Comparison of ENCODE assay signal across 8 cellular contexts in genomic region chr11:32960553-32961164, GRCh38. TPM values are rescaled to one million over a fixed set of nuclear protein-coding genes. Genes with fewer than 3 reads are reported as not detected.
A peak's percentile ranks its signal among the peaks of the same experiment; 100 is the strongest.
DNase-seq lines count a peak whose midpoint lies in the region; ATAC-seq and TF ChIP-seq lines count a peak whose summit lies in the region.

No MANE protein-coding gene starts in this region.

- no peak overlapping the region for H3K27ac ChIP-seq in CD4-positive, CD25-positive, alpha-beta regulatory T cell (ENCODE audit: insufficient read depth, low read length, poor library complexity, severe bottlenecking)
- no peak overlapping the region for H3K27ac ChIP-seq in H9 (ENCODE audit: insufficient read length, low read depth, low read length)

- no peaks in the 10 kb centered on the region for H4K20me1 ChIP-seq in H9 (ENCODE audit: control insufficient read depth, insufficient read depth, insufficient read length)

- no peak overlapping the region for H3K14ac ChIP-seq in H9 (ENCODE audit: insufficient read depth, low read length)

- TF ChIP-seq CTCF in H9 (conservative IDR thresholded peaks at IDR 0.05), result peak; percentile 81
- TF ChIP-seq CTCF in endothelial cell (IDR thresholded peaks at IDR 0.05; ENCODE audit: unreplicated experiment), result peak; percentile 64

- no peak overlapping the region for H3K27ac Mint-ChIP-seq in CD4-positive, CD25-positive, alpha-beta regulatory T cell
- H3K27ac Mint-ChIP-seq in H9 (no peak overlapping the region), endothelial cell (ENCODE audit: unreplicated experiment) (no peak overlapping the region)

- no peak overlapping the region for H3K4me3 Mint-ChIP-seq in CD4-positive, CD25-positive, alpha-beta regulatory T cell
- H3K4me3 Mint-ChIP-seq in H9 (no peak overlapping the region), endothelial cell (ENCODE audit: unreplicated experiment) (no peak overlapping the region)

- no CpG with 5 or more reads among the region's 1 CpG for WGBS in H9 (ENCODE audit: extremely low coverage, insufficient read length, low lambda C conversion rate)

- H3K9me3 Mint-ChIP-seq in CD4-positive, CD25-positive, alpha-beta regulatory T cell, result no peaks in the 10 kb centered on the region
- H3K9me3 Mint-ChIP-seq in H9 (no peaks in the 10 kb centered on the region), endothelial cell (ENCODE audit: unreplicated experiment) (no peaks in the 10 kb centered on the region)

- H4K91ac ChIP-seq in H9 (ENCODE audit: insufficient read length, low read depth, low read length), result no peak overlapping the region

- no peak overlapping the region for H3K9ac ChIP-seq in H9 (ENCODE audit: extremely low read depth, insufficient read length, low read length)

- H3K36me3 ChIP-seq in CD4-positive, CD25-positive, alpha-beta regulatory T cell (ENCODE audit: control insufficient read depth, insufficient read depth, low read length), result peaks cover 16% of the 10 kb centered on the region

- H3K4ac ChIP-seq in H9 (ENCODE audit: low read depth, low read length), result no peak overlapping the region

- H3K23ac ChIP-seq in H9 (ENCODE audit: insufficient read length, low read depth, low read length), result no peak overlapping the region

- ATAC-seq in CD4-positive, CD25-positive, alpha-beta regulatory T cell (ENCODE audit: low read depth in 2 of 2), result peak in 1 of 2 donors; percentile 43

- H2BK120ac ChIP-seq in H9 (ENCODE audit: low read depth, low read length, poor library complexity, severe bottlenecking), result no peak overlapping the region

- H2BK20ac ChIP-seq in H9 (ENCODE audit: low read depth, low read length, poor library complexity, severe bottlenecking), result no peak overlapping the region

- no peak overlapping the region for H4K8ac ChIP-seq in H9 (replicated peaks; ENCODE audit: insufficient read length, low read depth, low read length)

- H3K4me1 Mint-ChIP-seq in CD4-positive, CD25-positive, alpha-beta regulatory T cell, result peaks cover 0 to 2% (median 0%) of the 10 kb centered on the region in 4 donors
- H3K4me1 Mint-ChIP-seq in H9 (no peaks in the 10 kb centered on the region), endothelial cell (ENCODE audit: unreplicated experiment) (no peaks in the 10 kb centered on the region)

- H3K18ac ChIP-seq in H9 (ENCODE audit: insufficient read length, low read depth, low read length), result no peak overlapping the region

- no peak overlapping the region for H3K4me2 ChIP-seq in H9 (ENCODE audit: insufficient read depth, insufficient read length, low read length)

- H2BK5ac ChIP-seq in H9 (ENCODE audit: insufficient read length, low read length), result no peak overlapping the region

- H3K27me3 ChIP-seq in CD4-positive, CD25-positive, alpha-beta regulatory T cell (ENCODE audit: control insufficient read depth, insufficient read depth, low read length), result no peaks in the 10 kb centered on the region
- no peaks in the 10 kb centered on the region for H3K27me3 ChIP-seq in H9 (ENCODE audit: insufficient read depth, low read length)

- no peak overlapping the region for H2BK12ac ChIP-seq in H9 (ENCODE audit: insufficient read length, low read depth, low read length)

- H3K4me3 ChIP-seq in CD4-positive, CD25-positive, alpha-beta regulatory T cell (ENCODE audit: low read depth, low read length), result no peak overlapping the region

- peaks cover 23% of the 10 kb centered on the region for H3K36me3 Mint-ChIP-seq in CD4-positive, CD25-positive, alpha-beta regulatory T cell
- H3K36me3 Mint-ChIP-seq in H9 (ENCODE audit: insufficient read depth in 1 of 3, low read depth in 3 of 3), result peaks cover 45 to 76% (median 76%) of the 10 kb centered on the region in 3 experiments
- peaks cover 16% of the 10 kb centered on the region for H3K36me3 Mint-ChIP-seq in endothelial cell (ENCODE audit: low read depth, unreplicated experiment)

- no peaks in the 10 kb centered on the region for H3K79me1 ChIP-seq in H9 (ENCODE audit: insufficient read depth, low read depth, low read length, poor library complexity, severe bottlenecking)

- H3K9me3 ChIP-seq in CD4-positive, CD25-positive, alpha-beta regulatory T cell (ENCODE audit: control insufficient read depth in 2 of 2, low read length in 2 of 2), result no peaks in the 10 kb centered on the region
- H3K9me3 ChIP-seq in H9 (ENCODE audit: control insufficient read depth, low read depth, low read length), result no peaks in the 10 kb centered on the region

- no peaks in the 10 kb centered on the region for H3K23me2 ChIP-seq in H9 (ENCODE audit: insufficient read length, low read depth, low read length, poor library complexity, severe bottlenecking)

- no peak overlapping the region for H3K56ac ChIP-seq in H9 (ENCODE audit: insufficient read length, low read depth, low read length)

- no peaks in the 10 kb centered on the region for H3K4me1 ChIP-seq in CD4-positive, CD25-positive, alpha-beta regulatory T cell (ENCODE audit: control insufficient read depth, insufficient read depth, low read length, poor library complexity, severe bottlenecking)
- no peaks in the 10 kb centered on the region for H3K4me1 ChIP-seq in H9 (ENCODE audit: insufficient read depth, low read length)

- no peak overlapping the region for H4K5ac ChIP-seq in H9 (ENCODE audit: insufficient read length, low read depth, low read length)

- no peak overlapping the region for H2BK15ac ChIP-seq in H9 (ENCODE audit: low read depth, low read length)

- no peaks in the 10 kb centered on the region for H3K79me2 ChIP-seq in H9 (ENCODE audit: insufficient read depth, low read length)

- H3T11ph ChIP-seq in H9 (ENCODE audit: low read length), result no peak overlapping the region

- no peak overlapping the region for H2AK5ac ChIP-seq in H9 (ENCODE audit: insufficient read length, low read length)

- H2AFZ ChIP-seq in H9 (ENCODE audit: low read length), result no peak overlapping the region

- H3K27me3 Mint-ChIP-seq in CD4-positive, CD25-positive, alpha-beta regulatory T cell, result no peaks in the 10 kb centered on the region
- H3K27me3 Mint-ChIP-seq in H9 (ENCODE audit: low read depth) (no peaks in the 10 kb centered on the region), endothelial cell (ENCODE audit: unreplicated experiment) (peaks cover 2% of the 10 kb centered on the region)

- peak in 2 of 3 donors; percentile 64 to 73 for DNase-seq in CD4-positive, CD25-positive, alpha-beta regulatory T cell
- DNase-seq in H9 (no peak), OCI-M1 (lab: John Stamatoyannopoulos, UW) (peak; percentile 73), endothelial cell (ENCODE audit: low spot score) (no peak), non-pigmented ciliary epithelial cell (ENCODE audit: low read depth) (peak; percentile 19), HuH-7 (ENCODE audit: low spot score) (no peak), OCI-M2 (lab: John Stamatoyannopoulos, UW; ENCODE audit: unreplicated experiment) (no peak)
- DNase-seq in stimulated activated CD4-positive, alpha-beta T cell treated with anti-CD3 and anti-CD28 coated beads, Interleukin-15, amount 100 ng/mL, for 24 hours, result no peak

RNA-seq across cellular contexts. Expression of gene DEPDC7, which starts 55.0 kb away (rescaled TPM):
- total RNA-seq in CD4-positive, CD25-positive, alpha-beta regulatory T cell, result 0.64 TPM
- polyA plus RNA-seq in CD4-positive, CD25-positive, alpha-beta regulatory T cell, result 1 to 10 TPM in 2 of 4 donors, under 1 TPM in 2; 0.60 to 1.5 (median 0.98) TPM
- 4.4 TPM in 2 replicates for total RNA-seq in H9 (2021)
- 0.74 TPM for total RNA-seq in endothelial cell (ENCODE audit: unreplicated experiment)

Comparison
In these comparisons a context has a peak if more than half of its experiments do, and no peak if none do; other contexts are left out.
1. DNase-seq: peak in CD4-positive, CD25-positive, alpha-beta regulatory T cell (2 of 3), OCI-M1 (single experiment) and non-pigmented ciliary epithelial cell (single experiment); none in H9 (single experiment), endothelial cell (single experiment), stimulated activated CD4-positive, alpha-beta T cell treated with anti-CD3 and anti-CD28 coated beads, Interleukin-15, amount 100 ng/mL, for 24 hours (single experiment), HuH-7 (single experiment) and OCI-M2 (single experiment).